ENCODE assay signal across 3 cellular contexts in the genomic region with DNA sequence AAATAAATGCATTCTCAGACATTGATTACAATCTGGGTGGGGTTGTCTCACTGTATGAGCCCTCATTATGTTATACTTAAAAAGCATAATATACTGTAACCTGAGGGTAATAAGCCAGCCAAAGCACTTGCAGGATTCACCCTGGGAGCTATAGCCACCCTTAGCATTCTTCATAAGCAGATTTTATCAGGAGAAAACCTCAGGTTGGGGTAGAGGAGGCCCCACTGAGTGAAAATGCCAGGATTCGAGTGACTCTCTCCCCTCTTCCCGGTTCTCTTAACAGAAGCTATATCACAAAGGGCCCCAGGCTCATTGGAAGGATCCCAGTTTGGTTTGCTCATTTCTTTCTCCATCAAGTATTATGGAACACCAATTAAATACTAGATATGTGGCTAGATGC.
"Had no signal": no experiment of that assay in that cellular context is flagged by ENCODE, and none has a peak within 500 bp of the region (broad histone marks: within the 10 kb centered on the region; RNA-seq: fewer than 3 reads in every experiment).

No MANE protein-coding gene starts in this region.

- H3K4me3 ChIP-seq: GM12878 had no signal

- DNase-seq: GDM1, GF-D8 had no signal
